Comparison of ENCODE assay signal across 13 cellular contexts in genomic region chr9:115615821-115616665, GRCh38.
DNase-seq lines count a peak whose midpoint lies in the region; ATAC-seq, FAIRE-seq and TF ChIP-seq lines count a peak whose summit lies in the region.
"Had no signal": no experiment of that assay in that cellular context is flagged by ENCODE, and none has a peak within 500 bp of the region (broad histone marks: within the 10 kb centered on the region; RNA-seq: fewer than 3 reads in every experiment).

No MANE protein-coding gene starts in this region.

- DNase-seq in AG08396 (ENCODE audit: low spot score): peak; percentile 55
- peak; percentile 48 for DNase-seq in HTR-8/SVneo (ENCODE audit: insufficient read length, low spot score)
- DNase-seq in amniotic stem cell (lab: John Stamatoyannopoulos, UW): peak; percentile 82
- DNase-seq in islet precursor cell: peak; percentile 72
- DNase-seq in cerebellar cortex (ENCODE audit: low spot score): no peak
- no peak for DNase-seq in GM12891 (ENCODE audit: insufficient read length, low spot score)
- DNase-seq in activated CD8-positive, alpha-beta T cell treated with anti-CD3 and anti-CD28 coated beads, Interleukin-2, amount 10 ng/mL, durations not matched to agents 7 days and 5 days: no peak
- DNase-seq: CD8-positive, alpha-beta memory T cell; head of caudate nucleus; NCI-H1092 treated with DMSO at 0.1 percent for 48 hours; T-helper 9 cell had no signal

- no peak overlapping the region for H3K4me3 Mint-ChIP-seq in activated CD8-positive, alpha-beta T cell treated with anti-CD3 and anti-CD28 coated beads, Interleukin-2, amount 10 ng/mL, durations not matched to agents 7 days and 5 days
- H3K4me3 Mint-ChIP-seq: activated T-helper 1 cell treated with anti-CD3 and anti-CD28 coated beads, Interleukin-12 subunit alpha, Interleukin-12 subunit beta, Interleukin-2, Interleukin-4 antibody, amounts not matched to agents 30 ng/mL and 10 ng/mL and 1 ng/mL, durations not matched to agents 14 hours and 24 hours and 36 hours; CD8-positive, alpha-beta memory T cell had no signal

- POLR2A ChIA-PET in activated CD8-positive, alpha-beta T cell treated with anti-CD3 and anti-CD28 coated beads, Interleukin-2, amount 10 ng/mL, durations not matched to agents 7 days and 5 days (lab: Charles Lee): no interaction called here

- H3K9me3 Mint-ChIP-seq in activated CD8-positive, alpha-beta T cell treated with anti-CD3 and anti-CD28 coated beads, Interleukin-2, amount 10 ng/mL, durations not matched to agents 7 days and 5 days (ENCODE audit: insufficient read depth): no peaks in the 10 kb centered on the region

- TF ChIP-seq POLR2A in GM12891 (IDR thresholded peaks at IDR 0.05; ENCODE audit: low read depth, low read length): no peak

- CTCF ChIA-PET in activated CD8-positive, alpha-beta T cell treated with anti-CD3 and anti-CD28 coated beads, Interleukin-2, amount 10 ng/mL, durations not matched to agents 7 days and 5 days (lab: Charles Lee): no interaction called here

- H3K4me1 Mint-ChIP-seq in activated CD8-positive, alpha-beta T cell treated with anti-CD3 and anti-CD28 coated beads, Interleukin-2, amount 10 ng/mL, durations not matched to agents 7 days and 5 days (ENCODE audit: low read depth): no peaks in the 10 kb centered on the region
- H3K4me1 Mint-ChIP-seq: CD8-positive, alpha-beta memory T cell had no signal

- H3K27me3 Mint-ChIP-seq in activated CD8-positive, alpha-beta T cell treated with anti-CD3 and anti-CD28 coated beads, Interleukin-2, amount 10 ng/mL, durations not matched to agents 7 days and 5 days (ENCODE audit: low read depth): no peaks in the 10 kb centered on the region

- FAIRE-seq in HTR-8/SVneo (lab: Jason Lieb, UNC): no peak
- no peak for FAIRE-seq in GM12891 (lab: Jason Lieb, UNC)

- no peak for ATAC-seq in HG02610 (IDR thresholded peaks at IDR 0.05; ENCODE audit: unreplicated experiment)
- ATAC-seq in activated CD8-positive, alpha-beta T cell treated with anti-CD3 and anti-CD28 coated beads, Interleukin-2, amount 10 ng/mL, durations not matched to agents 7 days and 5 days: no peak

- no peak overlapping the region for H3K27ac Mint-ChIP-seq in activated CD8-positive, alpha-beta T cell treated with anti-CD3 and anti-CD28 coated beads, Interleukin-2, amount 10 ng/mL, durations not matched to agents 7 days and 5 days
- H3K27ac Mint-ChIP-seq: activated T-helper 1 cell treated with anti-CD3 and anti-CD28 coated beads, Interleukin-12 subunit alpha, Interleukin-12 subunit beta, Interleukin-2, Interleukin-4 antibody, amounts not matched to agents 30 ng/mL and 10 ng/mL and 1 ng/mL, durations not matched to agents 14 hours and 24 hours and 36 hours; CD8-positive, alpha-beta memory T cell had no signal

- no peaks in the 10 kb centered on the region for H3K36me3 Mint-ChIP-seq in activated CD8-positive, alpha-beta T cell treated with anti-CD3 and anti-CD28 coated beads, Interleukin-2, amount 10 ng/mL, durations not matched to agents 7 days and 5 days (ENCODE audit: low read depth)

TF ChIP-seq in GM12891, 5 proteins besides CTCF, POLR2A, EP300 and RAD21:
- no peak for TF ChIP-seq PAX5 (IDR thresholded peaks at IDR 0.05; ENCODE audit: insufficient read depth, low read length, severe bottlenecking)
- TF ChIP-seq POLR2AphosphoS5 (IDR thresholded peaks at IDR 0.05; ENCODE audit: low read depth, low read length): no peak
- TF ChIP-seq SPI1 (IDR thresholded peaks at IDR 0.05; ENCODE audit: low read depth, low read length): no peak
- TF ChIP-seq POU2F2 (IDR thresholded peaks at IDR 0.05; ENCODE audit: low read depth, low read length): no peak
- TF ChIP-seq TAF1 (IDR thresholded peaks at IDR 0.05; ENCODE audit: low read depth, low read length): no peak

Comparison
In these comparisons a context has a peak if more than half of its experiments do, and no peak if none do; other contexts are left out.
1. DNase-seq: peak in AG08396 (single experiment), HTR-8/SVneo (single experiment), amniotic stem cell (single experiment) and islet precursor cell (single experiment); none in cerebellar cortex (single experiment), GM12891 (single experiment) and activated CD8-positive, alpha-beta T cell treated with anti-CD3 and anti-CD28 coated beads, Interleukin-2, amount 10 ng/mL, durations not matched to agents 7 days and 5 days (single experiment).